17 cellular contexts compared by ENCODE assay signal in the genomic region with DNA sequence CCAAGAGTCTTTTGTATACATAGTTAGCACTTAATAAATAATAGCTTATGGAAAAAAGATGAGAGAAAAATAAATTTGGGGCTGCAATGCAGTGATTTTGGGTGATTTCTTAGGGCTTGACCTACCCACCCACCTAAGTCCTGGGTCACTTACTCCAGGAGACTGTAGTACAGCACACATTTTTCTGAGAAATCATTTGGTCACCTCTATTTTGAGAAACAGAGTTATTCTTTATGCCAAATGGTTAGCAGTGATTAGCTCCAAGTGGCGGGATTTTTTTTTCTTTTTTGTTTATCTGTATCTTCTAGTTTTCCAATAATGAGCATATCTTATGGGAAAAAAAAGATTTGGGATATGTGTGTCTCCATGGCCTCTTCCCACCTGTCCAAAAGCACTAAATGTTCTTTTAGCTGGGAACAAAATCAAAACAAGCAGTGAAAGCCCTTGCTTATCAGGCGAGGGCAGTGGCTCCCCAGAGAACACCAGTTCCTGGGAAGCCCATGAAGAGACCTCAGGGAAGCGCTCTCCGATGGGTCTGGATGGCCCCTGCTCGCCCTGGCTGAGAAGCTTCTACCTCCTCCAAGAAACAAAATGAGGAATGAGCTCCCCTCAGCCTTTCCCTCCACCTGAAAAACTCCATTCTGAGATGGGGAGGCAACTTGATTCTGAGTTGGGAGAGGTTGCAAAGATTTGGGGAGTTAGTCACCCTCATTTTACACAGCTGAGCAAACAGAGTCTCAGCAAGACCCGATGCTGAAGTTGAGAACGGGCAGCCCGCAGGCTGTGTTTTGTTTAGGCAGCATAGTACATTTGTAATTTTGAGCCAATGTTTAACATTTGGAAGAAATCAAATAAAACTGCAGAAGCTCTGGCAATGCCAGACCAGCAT.
DNase-seq lines count a peak whose midpoint lies in the region; ATAC-seq and TF ChIP-seq lines count a peak whose summit lies in the region.
"Had no signal": no experiment of that assay in that cellular context is flagged by ENCODE, and none has a peak within 500 bp of the region (broad histone marks: within the 10 kb centered on the region; RNA-seq: fewer than 3 reads in every experiment).

No MANE protein-coding gene starts in this region.

- H3K36me3 ChIP-seq in osteoblast (ENCODE audit: insufficient read depth, low read length) (no peaks in the 10 kb centered on the region), suprapubic skin (no peaks in the 10 kb centered on the region)
- H3K36me3 ChIP-seq: thyroid gland had no signal

- H4K20me1 ChIP-seq in osteoblast (ENCODE audit: insufficient read depth, low read length) = no peaks in the 10 kb centered on the region

- no peaks in the 10 kb centered on the region for H3K79me2 ChIP-seq in osteoblast (ENCODE audit: insufficient read depth, low read length)

- no peak for TF ChIP-seq EP300 in suprapubic skin (IDR thresholded peaks at IDR 0.05)

- H3K27me3 ChIP-seq in osteoblast (ENCODE audit: insufficient read depth, low read length) (no peaks in the 10 kb centered on the region), suprapubic skin (no peaks in the 10 kb centered on the region)
- H3K27me3 ChIP-seq: BLaER1, thyroid gland had no signal

- DNase-seq in AG09309 (ENCODE audit: low read depth) (peak; percentile 40), HS-5 (ENCODE audit: low read depth) (peak; percentile 31), dedifferentiated amniotic fluid mesenchymal stem cell (ENCODE audit: extremely low spot score) (peak; percentile 66), osteoblast (ENCODE audit: insufficient read length, low spot score, missing footprints) (peak; percentile 78), NCI-H2227 (lab: John Stamatoyannopoulos, UW; ENCODE audit: unreplicated experiment) (no peak), suprapubic skin (ENCODE audit: low spot score in 2 of 2) (no peak), activated gamma-delta T cell treated with Interleukin-2 at 50 U/mL for 16 hours (no peak)
- DNase-seq: activated naive CD4-positive, alpha-beta T cell treated with anti-CD3 and anti-CD28 coated beads, Interleukin-2, amount 10 ng/mL, durations not matched to agents 7 days and 5 days; DMS153; left colon; NCI-H2171 treated with DMSO at 0.1 percent for 48 hours; nephron progenitor cell; SK-N-SH; thyroid gland had no signal

- no peak for TF ChIP-seq POLR2A in suprapubic skin (IDR thresholded peaks at IDR 0.05)

- WGBS in suprapubic skin = 79% methylated on average over 8 of the region's 8 CpGs

- ATAC-seq in GM21367 (IDR thresholded peaks at IDR 0.05; ENCODE audit: unreplicated experiment) = no peak
- ATAC-seq: left colon had no signal

- H3K27ac ChIP-seq in osteoblast (ENCODE audit: low read depth, low read length) (no peak overlapping the region), suprapubic skin (no peak overlapping the region)
- H3K27ac ChIP-seq: BLaER1, epithelial cell of prostate, thyroid gland had no signal

- H3K4me2 ChIP-seq in osteoblast (ENCODE audit: insufficient read depth, low read length) = no peak overlapping the region
- H3K4me2 ChIP-seq: BLaER1, SK-N-SH had no signal

- TF ChIP-seq CTCF in AG09309 (IDR thresholded peaks at IDR 0.05; ENCODE audit: control insufficient read depth, insufficient read depth, low read depth, low read length, missing control alignments) (no peak), osteoblast (IDR thresholded peaks at IDR 0.05; ENCODE audit: extremely low read depth, low read depth, low read length) (no peak), suprapubic skin (IDR thresholded peaks at IDR 0.05) (no peak)

- H3K9me3 ChIP-seq in osteoblast (ENCODE audit: low read depth, low read length) = no peaks in the 10 kb centered on the region
- H3K9me3 ChIP-seq in suprapubic skin = no peaks in the 10 kb centered on the region
- H3K9me3 ChIP-seq: BLaER1, SK-N-SH, thyroid gland had no signal

- peak overlapping the region; percentile 8 for H2AFZ ChIP-seq in osteoblast (ENCODE audit: low read length)

- H3K4me1 ChIP-seq in osteoblast (ENCODE audit: insufficient read depth, low read length) (peaks cover 7% of the 10 kb centered on the region), suprapubic skin (no peaks in the 10 kb centered on the region)
- H3K4me1 ChIP-seq: BLaER1, thyroid gland had no signal

- H3K4me3 ChIP-seq in AG09309 (ENCODE audit: control insufficient read depth, low read depth, low read length) (no peak overlapping the region), osteoblast (ENCODE audit: insufficient read depth, low read length) (no peak overlapping the region), suprapubic skin (no peak overlapping the region)
- H3K4me3 ChIP-seq: BLaER1, thyroid gland had no signal

Comparison
In these comparisons a context has a peak if more than half of its experiments do, and no peak if none do; other contexts are left out.
1. DNase-seq: peak in AG09309 (single experiment), HS-5 (single experiment), dedifferentiated amniotic fluid mesenchymal stem cell (single experiment) and osteoblast (single experiment); none in NCI-H2227 (single experiment), suprapubic skin (0 of 2) and activated gamma-delta T cell treated with Interleukin-2 at 50 U/mL for 16 hours (single experiment).